In the genomic region with DNA sequence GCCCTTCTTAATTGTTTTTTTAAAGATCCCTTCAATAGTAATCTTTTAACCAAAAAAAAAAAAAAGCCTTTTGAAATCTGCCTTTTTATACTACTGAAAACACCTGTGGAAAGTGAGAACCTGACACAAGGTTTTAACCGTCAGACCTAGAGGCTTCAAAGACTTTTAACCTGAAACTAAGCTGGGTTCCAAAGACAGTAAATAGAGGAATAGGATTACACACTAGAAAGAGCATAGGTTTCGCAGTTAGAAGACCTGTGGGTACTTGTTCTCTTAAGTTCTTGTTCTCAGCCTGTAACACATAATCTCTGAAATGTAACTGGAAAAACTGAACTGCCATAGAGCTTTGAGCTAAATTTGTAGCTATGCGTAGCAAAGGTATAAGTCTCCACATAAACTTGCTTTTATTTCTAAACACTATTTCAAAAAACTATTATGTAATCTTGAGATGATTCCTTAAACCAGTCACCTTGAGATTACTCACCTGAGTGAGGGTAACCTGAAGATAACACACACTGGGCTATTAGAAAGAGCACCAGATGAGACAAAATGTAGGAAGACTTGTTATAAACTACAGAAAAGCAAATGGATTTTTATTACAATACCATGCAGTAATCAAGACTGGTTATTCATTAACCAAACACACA, we compare ENCODE assay signal across 16 cellular contexts.
DNase-seq lines count a peak whose midpoint lies in the region; ATAC-seq and TF ChIP-seq lines count a peak whose summit lies in the region.
"Had no signal": no experiment of that assay in that cellular context is flagged by ENCODE, and none has a peak within 500 bp of the region (broad histone marks: within the 10 kb centered on the region; RNA-seq: fewer than 3 reads in every experiment).

No MANE protein-coding gene starts in this region.

- H4K20me1 ChIP-seq in KMS-11 (ENCODE audit: insufficient read depth) (no peaks in the 10 kb centered on the region), osteoblast (ENCODE audit: insufficient read depth, low read length) (no peaks in the 10 kb centered on the region)

- no peak overlapping the region for H2AFZ ChIP-seq in KMS-11 (ENCODE audit: low read depth)
- no peak overlapping the region for H2AFZ ChIP-seq in osteoblast (ENCODE audit: low read length)

- H3K36me3 Mint-ChIP-seq in activated T-cell treated with anti-CD3 and anti-CD28 coated beads, Interleukin-2, amount 50 U/mL, for 4 hours (ENCODE audit: insufficient read depth) = peaks cover 43% of the 10 kb centered on the region

- H3K9me3 ChIP-seq in colonic mucosa = no peaks in the 10 kb centered on the region
- no peaks in the 10 kb centered on the region for H3K9me3 ChIP-seq in osteoblast (ENCODE audit: low read depth, low read length)
- H3K9me3 ChIP-seq: HAP-1, sigmoid colon, uterus had no signal

- ATAC-seq in activated T-cell treated with anti-CD3 and anti-CD28 coated beads, Interleukin-2, amount 50 U/mL, for 4 hours = peak; percentile 71 to 83
- ATAC-seq in SK-N-SH treated with all-trans-retinoic acid at 6 μM for 48 hours (no peak), HG02610 (IDR thresholded peaks at IDR 0.05; ENCODE audit: unreplicated experiment) (no peak)

- H3K4me1 ChIP-seq in KMS-11 (ENCODE audit: low read depth, poor library complexity, severe bottlenecking) (peaks cover 10% of the 10 kb centered on the region), colonic mucosa (peaks cover 7% of the 10 kb centered on the region), osteoblast (ENCODE audit: insufficient read depth, low read length) (no peaks in the 10 kb centered on the region)
- H3K4me1 ChIP-seq: HAP-1, sigmoid colon, uterus had no signal

- H3K27me3 ChIP-seq in KMS-11 (ENCODE audit: insufficient read depth, low read depth) = no peaks in the 10 kb centered on the region
- H3K27me3 ChIP-seq in colonic mucosa = no peaks in the 10 kb centered on the region
- no peaks in the 10 kb centered on the region for H3K27me3 ChIP-seq in osteoblast (ENCODE audit: insufficient read depth, low read length)
- H3K27me3 ChIP-seq: sigmoid colon, uterus had no signal

- intact Hi-C loops in colonic mucosa (cut with DNase I) = no loop called here

- no peaks in the 10 kb centered on the region for H3K9me3 Mint-ChIP-seq in activated T-cell treated with anti-CD3 and anti-CD28 coated beads, Interleukin-2, amount 50 U/mL, for 4 hours

- peaks cover 77% of the 10 kb centered on the region for H3K4me1 Mint-ChIP-seq in activated T-cell treated with anti-CD3 and anti-CD28 coated beads, Interleukin-2, amount 50 U/mL, for 4 hours (ENCODE audit: low read depth)

- H3K27me3 Mint-ChIP-seq in activated T-cell treated with anti-CD3 and anti-CD28 coated beads, Interleukin-2, amount 50 U/mL, for 4 hours (ENCODE audit: low read depth) = no peaks in the 10 kb centered on the region
- H3K27me3 Mint-ChIP-seq: activated CD8-positive, alpha-beta memory T cell treated with anti-CD3 and anti-CD28 coated beads, Interleukin-2, amount 10 ng/mL, durations not matched to agents 7 days and 5 days had no signal

- H3K79me2 ChIP-seq in KMS-11 (ENCODE audit: insufficient read depth, low read depth) = no peaks in the 10 kb centered on the region
- H3K79me2 ChIP-seq in osteoblast (ENCODE audit: insufficient read depth, low read length) = peaks cover 6% of the 10 kb centered on the region

- TF ChIP-seq CTCF in KMS-11 (conservative IDR thresholded peaks at IDR 0.05; ENCODE audit: low read depth, low read length) = no peak
- TF ChIP-seq CTCF in colonic mucosa (IDR thresholded peaks at IDR 0.05) = no peak
- TF ChIP-seq CTCF in osteoblast (IDR thresholded peaks at IDR 0.05; ENCODE audit: extremely low read depth, low read depth, low read length) = no peak

- H3K4me2 ChIP-seq in KMS-11 = peak overlapping the region; percentile 27; the same call in 1 of the 2 replicates
- no peak overlapping the region for H3K4me2 ChIP-seq in osteoblast (ENCODE audit: insufficient read depth, low read length)

- H3K36me3 ChIP-seq in KMS-11 (ENCODE audit: insufficient read depth) = no peaks in the 10 kb centered on the region; the same call in 1 of the 2 replicates
- H3K36me3 ChIP-seq in colonic mucosa = no peaks in the 10 kb centered on the region
- H3K36me3 ChIP-seq in osteoblast (ENCODE audit: insufficient read depth, low read length) = no peaks in the 10 kb centered on the region
- H3K36me3 ChIP-seq: HAP-1 had no signal

- H3K4me3 ChIP-seq in KMS-11 (IDR thresholded peaks at IDR 0.05; ENCODE audit: insufficient read depth, low read depth, low read length) (no peak overlapping the region), colonic mucosa (no peak overlapping the region), osteoblast (ENCODE audit: insufficient read depth, low read length) (no peak overlapping the region)
- H3K4me3 ChIP-seq: HAP-1, sigmoid colon, uterus had no signal

- no peak overlapping the region for H3K9ac ChIP-seq in KMS-11
- H3K9ac ChIP-seq in colonic mucosa (ENCODE audit: low read depth in 2 of 2, low read length in 2 of 2) = peak overlapping the region in 1 of 2 donors; percentile 15

- DNase-seq in activated T-cell treated with anti-CD3 and anti-CD28 coated beads, Interleukin-2, amount 50 U/mL, for 4 hours = no peak
- no peak for DNase-seq in activated T-cell treated with anti-CD3 and anti-CD28 coated beads, Interleukin-2, amount 50 U/mL, for 1 hour
- DNase-seq in colonic mucosa = no peak
- DNase-seq in osteoblast (ENCODE audit: insufficient read length, low spot score, missing footprints) = no peak
- no peak for DNase-seq in midbrain (lab: John Stamatoyannopoulos, UW)
- DNase-seq: activated CD8-positive, alpha-beta memory T cell treated with anti-CD3 and anti-CD28 coated beads, Interleukin-2, amount 10 ng/mL, durations not matched to agents 7 days and 5 days; foreskin melanocyte; NCI-H1930; NCI-H446 treated with DMSO at 0.1 percent for 48 hours; sigmoid colon; uterus had no signal

- H3K27ac ChIP-seq in KMS-11 (no peak overlapping the region), colonic mucosa (peak overlapping the region; percentile 48), osteoblast (ENCODE audit: low read depth, low read length) (peak overlapping the region; percentile 28)
- H3K27ac ChIP-seq: epithelial cell of prostate, sigmoid colon, uterus had no signal

- no peak overlapping the region for H3K4me3 Mint-ChIP-seq in activated T-cell treated with anti-CD3 and anti-CD28 coated beads, Interleukin-2, amount 50 U/mL, for 4 hours
- H3K4me3 Mint-ChIP-seq: activated CD8-positive, alpha-beta memory T cell treated with anti-CD3 and anti-CD28 coated beads, Interleukin-2, amount 10 ng/mL, durations not matched to agents 7 days and 5 days had no signal

TF ChIP-seq in SK-N-SH treated with all-trans-retinoic acid at 6 μM for 48 hours, 23 proteins besides CTCF, POLR2A, EP300 and RAD21:
- no peak for TF ChIP-seq OSR1 (CRISPR knock-in tag; IDR thresholded peaks at IDR 0.05)
- no peak for TF ChIP-seq CSDC2 (CRISPR knock-in tag; IDR thresholded peaks at IDR 0.05)
- no peak for TF ChIP-seq TOX (CRISPR knock-in tag; IDR thresholded peaks at IDR 0.05; ENCODE audit: borderline replicate concordance)
- no peak for TF ChIP-seq RARB (CRISPR knock-in tag; IDR thresholded peaks at IDR 0.05)
- no peak for TF ChIP-seq TCF4 (CRISPR knock-in tag; IDR thresholded peaks at IDR 0.05; ENCODE audit: borderline replicate concordance)
- no peak for TF ChIP-seq ZNF8 (CRISPR knock-in tag; IDR thresholded peaks at IDR 0.05)
- TF ChIP-seq GLIS3 (CRISPR knock-in tag; IDR thresholded peaks at IDR 0.05) = no peak

Comparison
In these comparisons a context has a peak if more than half of its experiments do, and no peak if none do; other contexts are left out.
1. ATAC-seq: peak in activated T-cell treated with anti-CD3 and anti-CD28 coated beads, Interleukin-2, amount 50 U/mL, for 4 hours (2 of 2); none in SK-N-SH treated with all-trans-retinoic acid at 6 μM for 48 hours (single experiment) and HG02610 (single experiment).